ENCODE assay signal across 10 cellular contexts in the genomic region with DNA sequence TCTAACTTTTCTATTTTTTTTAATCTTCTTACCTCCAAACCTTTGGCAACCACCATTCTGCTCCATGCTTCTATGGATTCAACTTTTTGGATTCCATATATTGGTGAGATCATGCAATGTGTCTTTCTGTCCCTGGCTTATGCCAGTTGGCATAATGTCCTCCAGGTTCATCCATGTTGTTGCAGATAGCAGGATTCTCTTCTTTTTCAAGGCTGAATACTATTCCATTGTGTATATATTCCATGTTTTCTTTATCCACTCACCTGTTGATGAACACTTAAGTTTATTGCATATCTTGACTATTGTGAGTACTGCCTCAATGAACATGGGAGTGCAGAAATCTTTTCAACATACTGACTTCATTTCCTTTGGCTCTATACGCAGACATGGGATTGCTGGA. TPM values are rescaled to one million over a fixed set of nuclear protein-coding genes. Genes with fewer than 3 reads are reported as not detected.
"Had no signal": no experiment of that assay in that cellular context is flagged by ENCODE, and none has a peak within 500 bp of the region (broad histone marks: within the 10 kb centered on the region; RNA-seq: fewer than 3 reads in every experiment).

No MANE protein-coding gene starts in this region.

- FAIRE-seq: HepG2, HTR-8/SVneo had no signal

- DNase-seq: IMR-90, Kasumi-1, KBM-7, KG1 had no signal

- H3K27ac ChIP-seq: HL-60, KMS-11 had no signal

- ATAC-seq: HepG2 had no signal

- H3K4me2 ChIP-seq: KMS-11 had no signal

- H3K9ac ChIP-seq: KMS-11 had no signal

RNA-seq across cellular contexts. Expression of a gene that starts 21.2 kb away (rescaled TPM):
- total RNA-seq: HT1080 had no signal
- polyA plus RNA-seq: IgD-negative memory B cell had no signal
